1 cellular context compared by ENCODE assay signal in genomic region chr1:94269921-94270320, GRCh38.
TF ChIP-seq lines count a peak whose summit lies in the region.

No MANE protein-coding gene starts in this region.

TF ChIP-seq in K562, 482 proteins besides CTCF, POLR2A, EP300 and RAD21:
- TF ChIP-seq MAFF (IDR thresholded peaks at IDR 0.05; ENCODE audit: low read length) (peak; percentile 60), ELF1 (tag; IDR thresholded peaks at IDR 0.05) (no peak), CC2D1A (IDR thresholded peaks at IDR 0.05) (no peak), ZNF316 (IDR thresholded peaks at IDR 0.05) (peak; percentile 78), MAFG (tag; conservative IDR thresholded peaks at IDR 0.05) (peak; percentile 63), C11orf30 (IDR thresholded peaks at IDR 0.05; ENCODE audit: low read depth) (peak; percentile 60; the same call in 1 of the 2 replicates)
